ENCODE assay signal across 19 cellular contexts in genomic region chr4:174847801-174848427, GRCh38. TPM values are rescaled to one million over a fixed set of nuclear protein-coding genes. Genes with fewer than 3 reads are reported as not detected.
DNase-seq lines count a peak whose midpoint lies in the region; ATAC-seq, FAIRE-seq and TF ChIP-seq lines count a peak whose summit lies in the region.
"Had no signal": no experiment of that assay in that cellular context is flagged by ENCODE, and none has a peak within 500 bp of the region (broad histone marks: within the 10 kb centered on the region; RNA-seq: fewer than 3 reads in every experiment).

No MANE protein-coding gene starts in this region.

- H3K79me2 ChIP-seq in HepG2 (ENCODE audit: insufficient read depth, low read length), result no peaks in the 10 kb centered on the region

- H3K9me3 Mint-ChIP-seq in effector memory CD8-positive, alpha-beta T cell, result peaks cover 6 to 7% of the 10 kb centered on the region in 2 donors

- POLR2A ChIA-PET in HepG2 (lab: Yijun Ruan, JAX), result no interaction called here

- H3K27ac ChIP-seq in HepG2 (ENCODE audit: extremely low read length, insufficient read depth, low read length), result no peak overlapping the region
- H3K27ac ChIP-seq in right lobe of liver, result no peak overlapping the region
- H3K27ac ChIP-seq in foreskin keratinocyte, result no peak overlapping the region
- H3K27ac ChIP-seq: 22Rv1, BLaER1 had no signal

- WGBS in HepG2 (ENCODE audit: low lambda C conversion rate), result 3% methylated on average over 2 of the region's 2 CpGs
- WGBS in right lobe of liver (ENCODE audit: insufficient coverage, low coverage, low lambda C conversion rate, missing lambda C conversion rate), result 43% methylated on average over 2 of the region's 2 CpGs

- BruUV-seq in HepG2 (replicated peaks; lab: Mats Ljungman, UMichigan), result no TSS peak

- no peaks in the 10 kb centered on the region for H3K36me3 ChIP-seq in HepG2 (replicated peaks in 1 of 2; ENCODE audit: control insufficient read depth in 1 of 2, insufficient read depth in 2 of 2, low read length in 2 of 2)
- H3K36me3 ChIP-seq in right lobe of liver, result no peaks in the 10 kb centered on the region
- H3K36me3 ChIP-seq: BLaER1 had no signal

- no peak overlapping the region for H3K9ac ChIP-seq in HepG2 (ENCODE audit: insufficient read depth, low read depth, low read length)
- H3K9ac ChIP-seq: BLaER1 had no signal

- H3K27me3 Mint-ChIP-seq in effector memory CD8-positive, alpha-beta T cell, result no peaks in the 10 kb centered on the region
- H3K27me3 Mint-ChIP-seq: CD8-positive, alpha-beta memory T cell had no signal

- no peaks in the 10 kb centered on the region for H4K20me1 ChIP-seq in HepG2 (ENCODE audit: insufficient read depth, low read length)
- H4K20me1 ChIP-seq: BLaER1 had no signal

- no peak overlapping the region for H2AFZ ChIP-seq in HepG2 (ENCODE audit: low read length)
- H2AFZ ChIP-seq: GM23338 had no signal

- H3K4me1 ChIP-seq in HepG2 (ENCODE audit: insufficient read depth, low read length) (no peaks in the 10 kb centered on the region), right lobe of liver (no peaks in the 10 kb centered on the region), foreskin keratinocyte (no peaks in the 10 kb centered on the region)
- H3K4me1 ChIP-seq: BLaER1, Caco-2 had no signal

- TF ChIP-seq EP300 in HepG2 (IDR thresholded peaks at IDR 0.05; ENCODE audit: low read depth in 2 of 2, low read length in 2 of 2) (no peak), HepG2 (CRISPR knock-in tag; IDR thresholded peaks at IDR 0.05; ENCODE audit: borderline replicate concordance) (no peak)

- DNase-seq in HepG2 (ENCODE audit: low spot score), result no peak
- no peak for DNase-seq in right lobe of liver
- DNase-seq in NAMALWA (ENCODE audit: low spot score), result peak; percentile 13
- DNase-seq in foreskin keratinocyte, result no peak
- no peak for DNase-seq in effector memory CD8-positive, alpha-beta T cell
- no peak for DNase-seq in NCI-H1417 treated with DMSO at 0.1 percent for 48 hours (lab: John Stamatoyannopoulos, UW)
- DNase-seq: AML-193; Caco-2; CD8-positive, alpha-beta memory T cell; DMS53; H7 had no signal

- H3K36me3 Mint-ChIP-seq in effector memory CD8-positive, alpha-beta T cell (ENCODE audit: insufficient read depth), result no peaks in the 10 kb centered on the region
- H3K36me3 Mint-ChIP-seq: CD8-positive, alpha-beta memory T cell had no signal

- no peak overlapping the region for H3K4me2 ChIP-seq in HepG2 (ENCODE audit: low read depth, low read length)
- H3K4me2 ChIP-seq: BLaER1, GM23338 had no signal

- H3K4me1 Mint-ChIP-seq in effector memory CD8-positive, alpha-beta T cell (ENCODE audit: low read depth in 2 of 2), result no peaks in the 10 kb centered on the region
- H3K4me1 Mint-ChIP-seq: CD8-positive, alpha-beta memory T cell; GM23338 had no signal

- peaks cover 34% of the 10 kb centered on the region for H3K9me3 ChIP-seq in HepG2 (ENCODE audit: low read length)
- H3K9me3 ChIP-seq in right lobe of liver, result no peaks in the 10 kb centered on the region
- H3K9me3 ChIP-seq: BLaER1, Caco-2 had no signal

- H3K27ac Mint-ChIP-seq in effector memory CD8-positive, alpha-beta T cell, result no peak overlapping the region
- H3K27ac Mint-ChIP-seq: CD8-positive, alpha-beta memory T cell; GM23338 had no signal

- TF ChIP-seq CTCF in HepG2 (CRISPR knock-in tag; IDR thresholded peaks at IDR 0.05) (no peak), right lobe of liver (IDR thresholded peaks at IDR 0.05) (no peak), foreskin keratinocyte (conservative IDR thresholded peaks at IDR 0.05) (no peak)

- ATAC-seq in HepG2 (no peak), right lobe of liver (no peak), foreskin keratinocyte (no peak), GM18498 (IDR thresholded peaks at IDR 0.05; ENCODE audit: unreplicated experiment) (no peak)
- no peak for ATAC-seq in effector memory CD8-positive, alpha-beta T cell (replicated peaks)
- ATAC-seq: GM12878, GM23338 had no signal

- no peak overlapping the region for H3K4me3 Mint-ChIP-seq in effector memory CD8-positive, alpha-beta T cell
- H3K4me3 Mint-ChIP-seq: CD8-positive, alpha-beta memory T cell; GM23338 had no signal

- no peak for FAIRE-seq in HepG2 (lab: Jason Lieb, UNC)
- peak; percentile 39 for FAIRE-seq in endometrium (lab: Jason Lieb, UNC)
- FAIRE-seq: GM12878 had no signal

- CTCF ChIA-PET in HepG2 (lab: Yijun Ruan, JAX; ENCODE audit: low intra/inter-chr PET ratio, low total read pairs), result no interaction called here

- in situ Hi-C loops in HepG2 (cut with HindIII; ENCODE audit: extremely low pct_ligation_motif_present, low pct_unique_long_range_greater_than_20kb), result no loop called here

- TF ChIP-seq RAD21 in HepG2 (CRISPR knock-in tag; IDR thresholded peaks at IDR 0.05), result no peak

- 0 out of 6 replicates have a peak overlapping the region, but pooled peaks of 1 of the 3 experiments have one; percentile 1 for H3K4me3 ChIP-seq in HepG2 (replicated peaks in 1 of 3; ENCODE audit: insufficient read depth in 1 of 3, low read depth in 2 of 3, low read length in 3 of 3)
- no peak overlapping the region for H3K4me3 ChIP-seq in right lobe of liver
- H3K4me3 ChIP-seq: BLaER1, GM12878, GM23338 had no signal

- H3K27me3 ChIP-seq in HepG2 (ENCODE audit: control insufficient read depth in 1 of 2, insufficient read depth in 2 of 2, low read length in 2 of 2), result no peaks in the 10 kb centered on the region
- H3K27me3 ChIP-seq in right lobe of liver, result no peaks in the 10 kb centered on the region
- H3K27me3 ChIP-seq in foreskin keratinocyte, result no peaks in the 10 kb centered on the region
- H3K27me3 ChIP-seq: BLaER1 had no signal

- no peak for TF ChIP-seq POLR2A in HepG2 (IDR thresholded peaks at IDR 0.05; ENCODE audit: insufficient read depth in 1 of 2, low read depth in 2 of 2, low read length in 2 of 2)
- no peak for TF ChIP-seq POLR2A in right lobe of liver (IDR thresholded peaks at IDR 0.05)

- intact Hi-C loops in HepG2 (cut with micrococcal nuclease; ENCODE audit: unreplicated experiment), result no loop called here
- intact Hi-C loops in right lobe of liver (cut with DNase I), result no loop called here

TF ChIP-seq in HepG2, 621 proteins besides CTCF, POLR2A, EP300 and RAD21:
- no peak for TF ChIP-seq SMARCE1 (IDR thresholded peaks at IDR 0.05; ENCODE audit: borderline replicate concordance)
- TF ChIP-seq SCMH1 (CRISPR knock-in tag; IDR thresholded peaks at IDR 0.05; ENCODE audit: borderline replicate concordance), result no peak
- TF ChIP-seq MAFK (conservative IDR thresholded peaks at IDR 0.05 in 1 of 2, IDR thresholded peaks at IDR 0.05 in 1 of 2; ENCODE audit: low read length in 2 of 2), result peak; percentile 58 to 80
- TF ChIP-seq MAFF (IDR thresholded peaks at IDR 0.05; ENCODE audit: low read depth, low read length), result peak; percentile 50; the same call in 1 of the 2 replicates

RNA-seq across cellular contexts. Expression of gene GLRA3, which starts 18.9 kb away (rescaled TPM):
- total RNA-seq in HepG2 (2016; rRNA removed; fragmentation: Illumina TruSeq; extraction: Trizol), result not detected in 2 replicates
- not detected in 2 replicates for total RNA-seq in HepG2 (2016; cell fraction: cytosol; rRNA removed; fragmentation: Illumina TruSeq; extraction: Trizol; ENCODE audit: low read depth)
- not detected in 2 replicates for total RNA-seq in HepG2 (2016; cell fraction: insoluble cytoplasmic fraction; rRNA removed; fragmentation: Illumina TruSeq; extraction: Trizol)
- total RNA-seq in HepG2 (2016; cell fraction: membrane; rRNA removed; fragmentation: Illumina TruSeq; extraction: Trizol), result not detected in 2 replicates
- not detected in 2 replicates for total RNA-seq in HepG2 (2016; cell fraction: nucleus; rRNA removed; fragmentation: Illumina TruSeq; extraction: Trizol)
- not detected in 2 replicates for polyA plus RNA-seq in HepG2 (2011; rRNA removed)
- not detected in 2 replicates for polyA plus RNA-seq in HepG2 (2011; cell fraction: cytosol; rRNA removed)
- polyA plus RNA-seq in HepG2 (2011; cell fraction: nucleus; rRNA removed), result not detected in 2 replicates
- polyA plus RNA-seq in HepG2 (2012), result not detected in 2 replicates
- not detected in 2 replicates for polyA plus RNA-seq in HepG2 (2016; cell fraction: cytosol; fragmentation: Illumina TruSeq; extraction: Trizol; ENCODE audit: low read depth)
- not detected in 2 replicates for polyA plus RNA-seq in HepG2 (2016; cell fraction: insoluble cytoplasmic fraction; fragmentation: Illumina TruSeq; extraction: Trizol; ENCODE audit: low read depth)
- polyA plus RNA-seq in HepG2 (2016; cell fraction: membrane; fragmentation: Illumina TruSeq; extraction: Trizol; ENCODE audit: low read depth), result not detected in 2 replicates
- not detected in 2 replicates for polyA plus RNA-seq in HepG2 (2016; cell fraction: nucleus; fragmentation: Illumina TruSeq; extraction: Trizol; ENCODE audit: insufficient read depth, low read depth)
- polyA minus RNA-seq in HepG2 (2011; rRNA and poly(A)+ RNA removed; ENCODE audit: low replicate concordance), result 0.05 TPM in 1 of 2 replicates, not detected in the other
- not detected in 2 replicates for polyA minus RNA-seq in HepG2 (2011; cell fraction: cytosol; rRNA and poly(A)+ RNA removed)
- not detected in 2 replicates for polyA minus RNA-seq in HepG2 (2011; cell fraction: nucleus; rRNA and poly(A)+ RNA removed)
- not detected for total RNA-seq in right lobe of liver
- total RNA-seq in foreskin keratinocyte, result not detected in 2 replicates
- polyA plus RNA-seq in foreskin keratinocyte, result not detected in 2 replicates
- total RNA-seq: Caco-2; CD8-positive, alpha-beta memory T cell; Daoy; G401; GM12878 had no signal
- polyA plus RNA-seq: CD8-positive, alpha-beta memory T cell; GM12878 had no signal
